Comparison of ENCODE assay signal across 19 cellular contexts in genomic region chr21:22728091-22728490, GRCh38.
"Had no signal": no experiment of that assay in that cellular context is flagged by ENCODE, and none has a peak within 500 bp of the region (broad histone marks: within the 10 kb centered on the region; RNA-seq: fewer than 3 reads in every experiment).

No MANE protein-coding gene starts in this region.

- ATAC-seq: activated CD8-positive, alpha-beta T cell treated with anti-CD3 and anti-CD28 coated beads, Interleukin-2, amount 10 ng/mL, durations not matched to agents 7 days and 5 days; activated T-cell treated with anti-CD3 and anti-CD28 coated beads, Interleukin-2, amount 50 U/mL, for 72 hours; left lobe of liver; naive thymus-derived CD4-positive, alpha-beta T cell; pancreas; stimulated activated effector memory CD8-positive, alpha-beta T cell treated with anti-CD3 and anti-CD28 coated beads, Interleukin-12 subunit alpha, Interleukin-12 subunit beta, amount 100 ng/mL, for 72 hours had no signal

- H3K4me3 ChIP-seq: colonic mucosa, esophagus muscularis mucosa, hepatocyte, pancreas, thyroid gland, uterus had no signal

- H3K27me3 Mint-ChIP-seq: activated B cell treated with CpG ODN at 0.5 μM for 24 hours; activated naive CD8-positive, alpha-beta T cell; naive thymus-derived CD4-positive, alpha-beta T cell had no signal

- H3K4me1 Mint-ChIP-seq: activated B cell treated with CpG ODN at 0.5 μM for 24 hours; naive thymus-derived CD4-positive, alpha-beta T cell; stimulated activated effector memory CD8-positive, alpha-beta T cell treated with anti-CD3 and anti-CD28 coated beads, Interleukin-12 subunit alpha, Interleukin-12 subunit beta, amount 100 ng/mL, for 72 hours had no signal

- H3K4me3 Mint-ChIP-seq: activated B cell treated with CpG ODN at 0.5 μM for 24 hours; activated CD8-positive, alpha-beta T cell treated with anti-CD3 and anti-CD28 coated beads, Interleukin-2, amount 10 ng/mL, durations not matched to agents 7 days and 5 days; activated naive CD8-positive, alpha-beta T cell; activated T-cell treated with anti-CD3 and anti-CD28 coated beads, Interleukin-2, amount 50 U/mL, for 72 hours; naive thymus-derived CD4-positive, alpha-beta T cell; stimulated activated effector memory CD8-positive, alpha-beta T cell treated with anti-CD3 and anti-CD28 coated beads, Interleukin-12 subunit alpha, Interleukin-12 subunit beta, amount 100 ng/mL, for 72 hours had no signal

- H3K36me3 Mint-ChIP-seq: activated naive CD8-positive, alpha-beta T cell; naive thymus-derived CD4-positive, alpha-beta T cell; stimulated activated effector memory CD8-positive, alpha-beta T cell treated with anti-CD3 and anti-CD28 coated beads, Interleukin-12 subunit alpha, Interleukin-12 subunit beta, amount 100 ng/mL, for 72 hours had no signal

- H3K4me2 ChIP-seq: hepatocyte had no signal

- H3K36me3 ChIP-seq: colonic mucosa, esophagus muscularis mucosa, pancreas, thyroid gland, uterus had no signal

- H3K27ac ChIP-seq: colonic mucosa, esophagus muscularis mucosa, hepatocyte, pancreas, thyroid gland, uterus had no signal

- H3K27ac Mint-ChIP-seq: activated B cell treated with CpG ODN at 0.5 μM for 24 hours; activated CD8-positive, alpha-beta T cell treated with anti-CD3 and anti-CD28 coated beads, Interleukin-2, amount 10 ng/mL, durations not matched to agents 7 days and 5 days; activated naive CD8-positive, alpha-beta T cell; activated T-cell treated with anti-CD3 and anti-CD28 coated beads, Interleukin-2, amount 50 U/mL, for 72 hours; naive thymus-derived CD4-positive, alpha-beta T cell; stimulated activated effector memory CD8-positive, alpha-beta T cell treated with anti-CD3 and anti-CD28 coated beads, Interleukin-12 subunit alpha, Interleukin-12 subunit beta, amount 100 ng/mL, for 72 hours had no signal

- H3K27me3 ChIP-seq: colonic mucosa, esophagus muscularis mucosa, hepatocyte, pancreas, thyroid gland, uterus had no signal

- H3K4me1 ChIP-seq: colonic mucosa, esophagus muscularis mucosa, pancreas, thyroid gland, uterus had no signal

- DNase-seq: activated B cell treated with CpG ODN at 0.5 μM for 24 hours; activated CD4-positive, alpha-beta T cell treated with anti-CD3 and anti-CD28 coated beads for 48 hours; activated CD8-positive, alpha-beta memory T cell treated with anti-CD3 and anti-CD28 coated beads, Interleukin-2, amount 50 U/mL, for 48 hours; activated CD8-positive, alpha-beta T cell treated with anti-CD3 and anti-CD28 coated beads, Interleukin-2, amount 10 ng/mL, durations not matched to agents 7 days and 5 days; activated gamma-delta T cell treated with Interleukin-2 at 50 U/mL for 16 hours; activated T-cell treated with anti-CD3 and anti-CD28 coated beads, Interleukin-2, amount 50 U/mL, for 72 hours; amniotic stem cell; caudate nucleus; colonic mucosa; naive thymus-derived CD4-positive, alpha-beta T cell; pancreas; stimulated activated CD4-positive, alpha-beta T cell treated with anti-CD3 and anti-CD28 coated beads, Interleukin-2, amount 100 ng/mL, for 24 hours; thyroid gland; uterus had no signal

- H3K79me2 ChIP-seq: hepatocyte had no signal
